ENCODE assay signal across 8 cellular contexts in the genomic region with DNA sequence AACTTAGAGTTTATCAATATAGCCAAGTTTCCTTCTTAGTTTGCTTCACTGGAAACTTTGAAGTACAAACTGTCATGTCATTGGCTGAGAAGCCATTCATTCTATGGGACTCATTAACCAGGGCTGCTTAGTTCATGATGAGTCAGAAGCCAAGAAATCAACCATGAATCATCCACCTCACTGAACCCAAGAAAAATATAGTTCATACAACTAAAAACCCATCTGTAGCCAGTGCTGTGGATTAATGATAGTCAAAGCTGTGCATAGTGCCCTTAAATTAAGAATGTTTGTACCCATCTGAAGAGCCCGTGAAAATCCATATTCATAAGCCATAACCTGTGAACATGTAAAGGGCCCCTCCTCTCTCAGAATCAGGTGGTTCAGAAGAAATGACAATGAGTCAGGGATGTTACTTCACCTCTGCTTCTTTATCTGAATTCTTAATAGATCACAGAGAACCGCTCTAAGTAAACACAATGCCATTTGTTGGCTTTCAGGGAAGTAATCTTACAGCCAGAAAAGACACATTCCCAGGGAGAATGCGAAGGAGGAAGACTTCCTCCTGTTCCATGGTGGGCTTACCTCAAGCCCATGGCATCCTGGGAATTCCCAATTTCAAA. TPM values are rescaled to one million over a fixed set of nuclear protein-coding genes. Genes with fewer than 3 reads are reported as not detected.
DNase-seq lines count a peak whose midpoint lies in the region; ATAC-seq, FAIRE-seq and TF ChIP-seq lines count a peak whose summit lies in the region.

No MANE protein-coding gene starts in this region.

- CTCF ChIA-PET in BJ (lab: Yijun Ruan, JAX) (no interaction called here), HepG2 (lab: Yijun Ruan, JAX; ENCODE audit: low intra/inter-chr PET ratio, low total read pairs) (no interaction called here)
- CTCF ChIA-PET in activated CD8-positive, alpha-beta T cell treated with anti-CD3 and anti-CD28 coated beads for 36 hours (lab: Charles Lee) = interaction anchor here (1.0 kb wide), 1 partner anchor 13 kb away, joined by 6 read pairs; no protein-coding TSS in a partner anchor

- H3K36me3 Mint-ChIP-seq in activated CD8-positive, alpha-beta T cell treated with anti-CD3 and anti-CD28 coated beads for 36 hours (ENCODE audit: low read depth) = no peaks in the 10 kb centered on the region

- H2AFZ ChIP-seq in HepG2 (ENCODE audit: low read length) = peak overlapping the region; percentile 31

- ATAC-seq in GM19395 (IDR thresholded peaks at IDR 0.05; ENCODE audit: unreplicated experiment) = peak; percentile 94
- ATAC-seq in HG03354 (IDR thresholded peaks at IDR 0.05; ENCODE audit: poor library complexity, severe bottlenecking, unreplicated experiment) = peak; percentile 98
- peak; percentile 97 for ATAC-seq in activated CD8-positive, alpha-beta T cell treated with anti-CD3 and anti-CD28 coated beads for 36 hours
- ATAC-seq in HepG2 = peak; percentile 61

- H4K20me1 ChIP-seq in HepG2 (ENCODE audit: insufficient read depth, low read length) = no peaks in the 10 kb centered on the region

- in situ Hi-C loops in HepG2 (cut with HindIII; ENCODE audit: extremely low pct_ligation_motif_present, low pct_unique_long_range_greater_than_20kb) = no loop called here

- H3K4me1 Mint-ChIP-seq in activated CD8-positive, alpha-beta T cell treated with anti-CD3 and anti-CD28 coated beads for 36 hours (ENCODE audit: low read depth) = peaks cover 26% of the 10 kb centered on the region

- POLR2A ChIA-PET in BJ (lab: Charles Lee) = no interaction called here
- POLR2A ChIA-PET in activated CD8-positive, alpha-beta T cell treated with anti-CD3 and anti-CD28 coated beads for 36 hours (lab: Charles Lee) = no interaction called here
- POLR2A ChIA-PET in HepG2 (lab: Yijun Ruan, JAX) = no interaction called here

- TF ChIP-seq CTCF in BJ (IDR thresholded peaks at IDR 0.05; ENCODE audit: insufficient read depth, low read depth, low read length) (no peak), HepG2 (CRISPR knock-in tag; IDR thresholded peaks at IDR 0.05) (no peak), vagina (IDR thresholded peaks at IDR 0.05) (no peak)
- no peak for TF ChIP-seq CTCF in activated CD8-positive, alpha-beta T cell treated with anti-CD3 and anti-CD28 coated beads for 36 hours (IDR thresholded peaks at IDR 0.05)

- TF ChIP-seq EP300 in HepG2 (IDR thresholded peaks at IDR 0.05; ENCODE audit: low read depth in 2 of 2, low read length in 2 of 2) = peak in 1 of 2 experiments; percentile 70; a peak in 2 of 4 replicates
- TF ChIP-seq EP300 in HepG2 (CRISPR knock-in tag; IDR thresholded peaks at IDR 0.05; ENCODE audit: borderline replicate concordance) = peak; percentile 86

- H3K4me2 ChIP-seq in HepG2 (ENCODE audit: low read depth, low read length) = peak overlapping the region; percentile 54

- no peak overlapping the region for H3K4me3 ChIP-seq in BJ (ENCODE audit: low read depth, low read length)
- no peak overlapping the region; a peak in 1 of 6 replicates for H3K4me3 ChIP-seq in HepG2 (replicated peaks in 1 of 3; ENCODE audit: insufficient read depth in 1 of 3, low read depth in 2 of 3, low read length in 3 of 3)
- H3K4me3 ChIP-seq in vagina = no peak overlapping the region

- no peaks in the 10 kb centered on the region for H3K27me3 Mint-ChIP-seq in activated CD8-positive, alpha-beta T cell treated with anti-CD3 and anti-CD28 coated beads for 36 hours

- H3K36me3 ChIP-seq in BJ (ENCODE audit: control insufficient read depth, insufficient read depth, low read length) = no peaks in the 10 kb centered on the region
- no peaks in the 10 kb centered on the region for H3K36me3 ChIP-seq in HepG2 (replicated peaks in 1 of 2; ENCODE audit: control insufficient read depth in 1 of 2, insufficient read depth in 2 of 2, low read length in 2 of 2)
- no peaks in the 10 kb centered on the region for H3K36me3 ChIP-seq in vagina

- no peaks in the 10 kb centered on the region for H3K79me2 ChIP-seq in HepG2 (ENCODE audit: insufficient read depth, low read length)

- H3K9me3 Mint-ChIP-seq in activated CD8-positive, alpha-beta T cell treated with anti-CD3 and anti-CD28 coated beads for 36 hours = no peaks in the 10 kb centered on the region

- TF ChIP-seq RAD21 in HepG2 (CRISPR knock-in tag; IDR thresholded peaks at IDR 0.05) = no peak

- intact Hi-C loops in activated CD8-positive, alpha-beta T cell treated with anti-CD3 and anti-CD28 coated beads for 36 hours (cut with micrococcal nuclease) = loop anchor here (5.0 kb wide), 1 partner anchor 37 kb away; no protein-coding TSS in a partner anchor
- intact Hi-C loops in HepG2 (cut with micrococcal nuclease; ENCODE audit: unreplicated experiment) = loop anchor here (10.0 kb wide), 1 partner anchor 485 kb away; the partner anchor contains the start of gene YAP1
- intact Hi-C loops in vagina (cut with DNase I) = no loop called here

- no TSS peak for BruUV-seq in HepG2 (replicated peaks; lab: Mats Ljungman, UMichigan)

- H3K9me3 ChIP-seq in HepG2 (ENCODE audit: low read length) = no peaks in the 10 kb centered on the region
- no peaks in the 10 kb centered on the region for H3K9me3 ChIP-seq in vagina

- peak overlapping the region; percentile 71 for H3K27ac ChIP-seq in HepG2 (ENCODE audit: extremely low read length, insufficient read depth, low read length)
- H3K27ac ChIP-seq in vagina = no peak overlapping the region

- H3K4me3 Mint-ChIP-seq in activated CD8-positive, alpha-beta T cell treated with anti-CD3 and anti-CD28 coated beads for 36 hours = no peak overlapping the region

- H3K27ac Mint-ChIP-seq in activated CD8-positive, alpha-beta T cell treated with anti-CD3 and anti-CD28 coated beads for 36 hours = peak overlapping the region; percentile 48

- no peaks in the 10 kb centered on the region for H3K27me3 ChIP-seq in BJ (ENCODE audit: control insufficient read depth, insufficient read depth, low read length)
- no peaks in the 10 kb centered on the region for H3K27me3 ChIP-seq in HepG2 (ENCODE audit: control insufficient read depth in 1 of 2, insufficient read depth in 2 of 2, low read length in 2 of 2)
- no peaks in the 10 kb centered on the region for H3K27me3 ChIP-seq in vagina

- H3K9ac ChIP-seq in HepG2 (ENCODE audit: insufficient read depth, low read depth, low read length) = peak overlapping the region; percentile 31

- WGBS in HepG2 (ENCODE audit: low lambda C conversion rate) = 8% methylated on average over 3 of the region's 3 CpGs

- TF ChIP-seq POLR2A in HepG2 (IDR thresholded peaks at IDR 0.05; ENCODE audit: insufficient read depth in 1 of 2, low read depth in 2 of 2, low read length in 2 of 2) = no peak
- no peak for TF ChIP-seq POLR2A in vagina (IDR thresholded peaks at IDR 0.05)

- FAIRE-seq in HepG2 (lab: Jason Lieb, UNC) = no peak

- peaks cover 80% of the 10 kb centered on the region for H3K4me1 ChIP-seq in HepG2 (ENCODE audit: insufficient read depth, low read length)
- H3K4me1 ChIP-seq in vagina = peaks cover 7% of the 10 kb centered on the region

- DNase-seq in BJ (ENCODE audit: low read depth) (peak; percentile 67), HepG2 (ENCODE audit: low spot score) (peak; percentile 89), vagina (ENCODE audit: extremely low spot score in 2 of 2) (no peak), ecto neural progenitor cell (ENCODE audit: low spot score) (no peak), NCI-H128 (lab: John Stamatoyannopoulos, UW; ENCODE audit: unreplicated experiment) (no peak)
- peak; percentile 38 for DNase-seq in activated CD8-positive, alpha-beta T cell treated with anti-CD3 and anti-CD28 coated beads for 36 hours

TF ChIP-seq in HepG2, 621 proteins besides CTCF, POLR2A, EP300 and RAD21 (continues in another document):
- TF ChIP-seq FOSL1 (CRISPR knock-in tag; IDR thresholded peaks at IDR 0.05; ENCODE audit: borderline replicate concordance) (peak; percentile 62; the same call in 1 of the 2 replicates), SOX13 (IDR thresholded peaks at IDR 0.05) (no peak; the same call in 1 of the 2 replicates), SOX13 (CRISPR knock-in tag; conservative IDR thresholded peaks at IDR 0.05 in 1 of 2, IDR thresholded peaks at IDR 0.05 in 1 of 2) (peak in 1 of 2 experiments; percentile 60; a peak in 2 of 4 replicates)

RNA-seq across cellular contexts. Expression of gene MMP20, which starts 25.4 kb away (rescaled TPM):
- polyA plus RNA-seq in BJ (2011; rRNA removed) (not detected in 2 replicates), HepG2 (2011; rRNA removed) (0.05 and 0.12 TPM in 2 replicates)
- polyA minus RNA-seq in BJ (2011; rRNA and poly(A)+ RNA removed) = not detected in 2 replicates
- not detected for total RNA-seq in activated CD8-positive, alpha-beta T cell treated with anti-CD3 and anti-CD28 coated beads for 36 hours
- total RNA-seq in HepG2 (2016; rRNA removed; fragmentation: Illumina TruSeq; extraction: Trizol) (not detected in 2 replicates), vagina (not detected)
- not detected in 2 replicates for total RNA-seq in HepG2 (2016; cell fraction: cytosol; rRNA removed; fragmentation: Illumina TruSeq; extraction: Trizol; ENCODE audit: low read depth)
- total RNA-seq in HepG2 (2016; cell fraction: insoluble cytoplasmic fraction; rRNA removed; fragmentation: Illumina TruSeq; extraction: Trizol) = not detected in 2 replicates
- total RNA-seq in HepG2 (2016; cell fraction: membrane; rRNA removed; fragmentation: Illumina TruSeq; extraction: Trizol) = not detected in 2 replicates
- total RNA-seq in HepG2 (2016; cell fraction: nucleus; rRNA removed; fragmentation: Illumina TruSeq; extraction: Trizol) = not detected in 2 replicates
- 0.05 and 0.13 TPM in 2 replicates for polyA plus RNA-seq in HepG2 (2011; cell fraction: cytosol; rRNA removed)
- not detected in 2 replicates for polyA plus RNA-seq in HepG2 (2011; cell fraction: nucleus; rRNA removed)
- polyA plus RNA-seq in HepG2 (2012) = 0.11 and 0.31 TPM in 2 replicates
- polyA plus RNA-seq in HepG2 (2016; cell fraction: cytosol; fragmentation: Illumina TruSeq; extraction: Trizol; ENCODE audit: low read depth) = not detected in 2 replicates
- not detected in 2 replicates for polyA plus RNA-seq in HepG2 (2016; cell fraction: insoluble cytoplasmic fraction; fragmentation: Illumina TruSeq; extraction: Trizol; ENCODE audit: low read depth)
- not detected in 2 replicates for polyA plus RNA-seq in HepG2 (2016; cell fraction: membrane; fragmentation: Illumina TruSeq; extraction: Trizol; ENCODE audit: low read depth)
- not detected in 2 replicates for polyA plus RNA-seq in HepG2 (2016; cell fraction: nucleus; fragmentation: Illumina TruSeq; extraction: Trizol; ENCODE audit: insufficient read depth, low read depth)
- polyA minus RNA-seq in HepG2 (2011; rRNA and poly(A)+ RNA removed; ENCODE audit: low replicate concordance) = not detected in 2 replicates
- not detected in 2 replicates for polyA minus RNA-seq in HepG2 (2011; cell fraction: cytosol; rRNA and poly(A)+ RNA removed)
- 0.25 TPM in 1 of 2 replicates, not detected in the other for polyA minus RNA-seq in HepG2 (2011; cell fraction: nucleus; rRNA and poly(A)+ RNA removed)

Comparison
In these comparisons a context has a peak if more than half of its experiments do, and no peak if none do; other contexts are left out.
1. DNase-seq: peak in BJ (single experiment), activated CD8-positive, alpha-beta T cell treated with anti-CD3 and anti-CD28 coated beads for 36 hours (single experiment) and HepG2 (single experiment); none in vagina (0 of 2), ecto neural progenitor cell (single experiment) and NCI-H128 (single experiment).
2. Peak in every context shown above with its lines, with median percentiles within 50 percentile points of each other: ATAC-seq.